In genomic region chr7:107993879-107994278, GRCh38 we compare ENCODE assay signal across 10 cellular contexts. TPM values are rescaled to one million over a fixed set of nuclear protein-coding genes. Genes with fewer than 3 reads are reported as not detected.
A peak's percentile ranks its signal among the peaks of the same experiment; 100 is the strongest.
DNase-seq lines count a peak whose midpoint lies in the region; ATAC-seq and TF ChIP-seq lines count a peak whose summit lies in the region.
"Had no signal": no experiment of that assay in that cellular context is flagged by ENCODE, and none has a peak within 500 bp of the region (broad histone marks: within the 10 kb centered on the region; RNA-seq: fewer than 3 reads in every experiment).

No MANE protein-coding gene starts in this region.

- no peak for TF ChIP-seq POLR2A in stomach (IDR thresholded peaks at IDR 0.05)

- H3K9me3 Mint-ChIP-seq in mesothelial cell of epicardium: no peaks in the 10 kb centered on the region
- H3K9me3 Mint-ChIP-seq in T-cell: no peaks in the 10 kb centered on the region

- H3K4me1 ChIP-seq in ascending aorta (peaks cover 4 to 35% of the 10 kb centered on the region in 2 donors), stomach (peaks cover 8 to 63% (median 40%) of the 10 kb centered on the region in 4 donors)
- H3K4me1 ChIP-seq: right lobe of liver had no signal

- H3K27ac Mint-ChIP-seq in mesothelial cell of epicardium (peak overlapping the region; percentile 81), T-cell (no peak overlapping the region)

- H3K36me3 ChIP-seq in ascending aorta: peaks cover 5 to 37% of the 10 kb centered on the region in 2 donors
- peaks cover 7 to 42% (median 27%) of the 10 kb centered on the region in 4 donors for H3K36me3 ChIP-seq in stomach

- no peaks in the 10 kb centered on the region for H3K9me3 ChIP-seq in ascending aorta
- no peaks in the 10 kb centered on the region for H3K9me3 ChIP-seq in stomach
- H3K9me3 ChIP-seq: right lobe of liver had no signal

- no peak for TF ChIP-seq EP300 in stomach (IDR thresholded peaks at IDR 0.05)

- no peaks in the 10 kb centered on the region for H3K27me3 Mint-ChIP-seq in mesothelial cell of epicardium (ENCODE audit: low read depth)
- H3K27me3 Mint-ChIP-seq in T-cell: peaks cover 36% of the 10 kb centered on the region in 2 donors

- intact Hi-C loops in ascending aorta (cut with DNase I): no loop called here
- intact Hi-C loops in stomach (cut with DNase I; ENCODE audit: low total_unique reads): no loop called here

- H3K4me1 Mint-ChIP-seq in mesothelial cell of epicardium: peaks cover 49% of the 10 kb centered on the region
- H3K4me1 Mint-ChIP-seq in T-cell: no peaks in the 10 kb centered on the region

- ATAC-seq in T-cell (replicated peaks in 1 of 4): no peak
- ATAC-seq in HG03175 (IDR thresholded peaks at IDR 0.05; ENCODE audit: unreplicated experiment): no peak
- ATAC-seq: right lobe of liver had no signal

- H3K27ac ChIP-seq in ascending aorta (peak overlapping the region; percentile 0 to 44), stomach (peak overlapping the region; percentile 18 to 89 (median 62))
- H3K27ac ChIP-seq: right lobe of liver had no signal

- H3K4me3 Mint-ChIP-seq in mesothelial cell of epicardium (no peak overlapping the region), T-cell (no peak overlapping the region)

- CTCF ChIA-PET in T-cell (lab: Charles Lee): interaction anchor here in 1 of 2 donors (0.5 kb wide), 1 partner anchor 11 kb away, joined by 4 read pairs; no protein-coding TSS in a partner anchor

- POLR2A ChIA-PET in T-cell (lab: Charles Lee): no interaction called here

- H3K27me3 ChIP-seq in ascending aorta (no peaks in the 10 kb centered on the region), stomach (no peaks in the 10 kb centered on the region)
- H3K27me3 ChIP-seq: right lobe of liver had no signal

- TF ChIP-seq CTCF in ascending aorta (IDR thresholded peaks at IDR 0.05): no peak
- TF ChIP-seq CTCF in mesothelial cell of epicardium (IDR thresholded peaks at IDR 0.05; ENCODE audit: unreplicated experiment): no peak
- no peak for TF ChIP-seq CTCF in stomach (IDR thresholded peaks at IDR 0.05)

- H3K36me3 Mint-ChIP-seq in mesothelial cell of epicardium (peaks cover 45% of the 10 kb centered on the region), T-cell (no peaks in the 10 kb centered on the region)

- DNase-seq in NCI-H2081 (lab: John Stamatoyannopoulos, UW): peak; percentile 66 to 90
- DNase-seq in ascending aorta (ENCODE audit: low spot score in 2 of 2): no peak
- DNase-seq in mesothelial cell of epicardium (ENCODE audit: low spot score in 2 of 2, unreplicated experiment in 2 of 2): no peak
- DNase-seq in stomach: no peak
- DNase-seq in C1 segment of cervical spinal cord (lab: John Stamatoyannopoulos, UW): no peak
- DNase-seq in T-cell: no peak
- DNase-seq: NCI-H226, right lobe of liver, T1000 had no signal

- H3K4me3 ChIP-seq in ascending aorta (no peak overlapping the region), stomach (no peak overlapping the region)
- H3K4me3 ChIP-seq: right lobe of liver had no signal

- WGBS in stomach, 5 donors: 13 to 44% (median 21%) methylated on average over 1 of the region's 1 CpG

RNA-seq across cellular contexts. Expression of gene LAMB1, which starts 9.1 kb away (rescaled TPM):
- total RNA-seq in ascending aorta (198 TPM), mesothelial cell of epicardium (556 to 593 TPM (median 584 TPM) in 3 replicates), stomach (100 to 1,000 TPM in 4 of 5 donors, 10 to 100 TPM in 1; 85.7 to 399 (median 165) TPM), T-cell (1 to 10 TPM in 2 of 5 donors, under 1 TPM in 1, not detected in 2; 0.56 to 1.4 (median 1.0) TPM)
- 10 to 100 TPM; 50.0 to 76.5 (median 68.7) TPM for polyA plus RNA-seq in stomach

Comparison
In these comparisons a context has a peak if more than half of its experiments do, and no peak if none do; other contexts are left out.
1. DNase-seq: peak in NCI-H2081 (2 of 2); none in ascending aorta (0 of 2), mesothelial cell of epicardium (0 of 2), stomach (single experiment), C1 segment of cervical spinal cord (0 of 14) and T-cell (0 of 34).
2. RNA of gene LAMB1, which starts 9.1 kb away (total RNA-seq): 556 to 593 TPM in mesothelial cell of epicardium, 198 TPM in ascending aorta (single experiment) and 85.7 to 399 TPM in stomach; 0.56 to 1.4 TPM in T-cell; every median in the first group is over 10 times any median in the second.